In the genomic region with DNA sequence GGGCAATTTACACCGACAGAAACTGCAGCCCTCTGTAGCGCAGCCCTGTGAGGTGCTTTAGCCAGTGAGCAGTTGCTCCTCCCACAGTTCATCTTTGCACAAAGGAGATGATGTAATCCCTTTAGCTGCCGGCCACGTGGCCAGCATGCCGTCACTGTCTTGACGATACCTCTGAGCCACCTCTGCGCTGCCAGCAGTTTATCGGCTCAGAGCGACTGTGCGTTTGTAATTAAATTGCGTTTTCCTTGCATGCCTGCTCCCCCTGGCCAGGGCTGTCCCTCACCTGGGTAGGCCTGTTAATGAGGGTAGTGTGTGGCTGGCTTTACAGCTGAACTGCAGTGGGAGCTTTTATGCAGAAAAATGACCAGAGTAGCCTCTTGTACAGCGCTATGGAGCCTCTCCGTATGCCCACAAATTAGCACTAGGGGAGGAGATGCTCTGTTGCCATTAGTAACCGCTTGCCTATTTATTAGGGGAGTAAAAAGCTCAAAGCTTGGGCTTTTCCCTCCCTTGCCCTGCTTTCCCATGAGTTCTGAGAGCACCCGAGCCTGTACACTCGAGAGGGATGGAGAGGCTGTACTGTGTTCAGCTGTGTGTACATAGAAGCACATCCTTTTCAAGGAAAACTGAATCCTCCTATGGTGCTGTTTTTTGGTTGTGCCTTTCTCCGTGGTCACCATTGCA, we compare ENCODE assay signal across 7 cellular contexts.
DNase-seq lines count a peak whose midpoint lies in the region; ATAC-seq and TF ChIP-seq lines count a peak whose summit lies in the region.

No MANE protein-coding gene starts in this region.

- TF ChIP-seq CTCF in H9 (conservative IDR thresholded peaks at IDR 0.05), result no peak

- H3K79me1 ChIP-seq in H9 (ENCODE audit: insufficient read depth, low read depth, low read length, poor library complexity, severe bottlenecking), result peaks cover 11% of the 10 kb centered on the region

- no peaks in the 10 kb centered on the region for H3K23me2 ChIP-seq in H9 (ENCODE audit: insufficient read length, low read depth, low read length, poor library complexity, severe bottlenecking)

- H3K4me3 ChIP-seq in mesodermal cell (ENCODE audit: extremely low read depth, insufficient read depth, low read length, poor library complexity, severe bottlenecking), result no peak overlapping the region

- H4K8ac ChIP-seq in H9 (replicated peaks; ENCODE audit: insufficient read length, low read depth, low read length), result no peak overlapping the region

- H3K4me3 Mint-ChIP-seq in H9, result no peak overlapping the region
- H3K4me3 Mint-ChIP-seq in dendritic cell treated with granulocyte-macrophage colony-stimulating factor and Interleukin-4, amounts not matched to agents 40 ng/mL and 50 ng/mL, for 4 days, result peak overlapping the region; percentile 26
- no peak overlapping the region for H3K4me3 Mint-ChIP-seq in stimulated activated naive CD8-positive, alpha-beta T cell treated with anti-CD3 and anti-CD28 coated beads, Interleukin-15, amount 100 ng/mL, for 72 hours

- intact Hi-C loops in dendritic cell treated with granulocyte-macrophage colony-stimulating factor and Interleukin-4, amounts not matched to agents 40 ng/mL and 50 ng/mL, for 4 days (cut with micrococcal nuclease), result no loop called here

- H2BK12ac ChIP-seq in H9 (ENCODE audit: insufficient read length, low read depth, low read length), result no peak overlapping the region

- peak overlapping the region; percentile 2 for H3T11ph ChIP-seq in H9 (ENCODE audit: low read length)

- H3K18ac ChIP-seq in H9 (ENCODE audit: insufficient read length, low read depth, low read length), result peak overlapping the region; percentile 66

- H3K9ac ChIP-seq in H9 (ENCODE audit: extremely low read depth, insufficient read length, low read length), result no peak overlapping the region

- H2BK15ac ChIP-seq in H9 (ENCODE audit: low read depth, low read length), result no peak overlapping the region

- H4K91ac ChIP-seq in H9 (ENCODE audit: insufficient read length, low read depth, low read length), result no peak overlapping the region

- H3K27ac ChIP-seq in H9 (ENCODE audit: insufficient read length, low read depth, low read length) (no peak overlapping the region), mesodermal cell (ENCODE audit: low read depth, low read length, severe bottlenecking) (peak overlapping the region; percentile 69)

- H3K9me3 Mint-ChIP-seq in H9, result peaks cover 1 to 5% of the 10 kb centered on the region in 2 experiments; a peak in 2 of 5 replicates
- peaks cover 10% of the 10 kb centered on the region for H3K9me3 Mint-ChIP-seq in dendritic cell treated with granulocyte-macrophage colony-stimulating factor and Interleukin-4, amounts not matched to agents 40 ng/mL and 50 ng/mL, for 4 days
- no peaks in the 10 kb centered on the region for H3K9me3 Mint-ChIP-seq in stimulated activated naive CD8-positive, alpha-beta T cell treated with anti-CD3 and anti-CD28 coated beads, Interleukin-15, amount 100 ng/mL, for 72 hours

- no peak overlapping the region for H2BK120ac ChIP-seq in H9 (ENCODE audit: low read depth, low read length, poor library complexity, severe bottlenecking)

- H4K5ac ChIP-seq in H9 (ENCODE audit: insufficient read length, low read depth, low read length), result no peak overlapping the region

- H3K36me3 ChIP-seq in mesodermal cell (ENCODE audit: control insufficient read depth, insufficient read depth, low read length), result peaks cover 33% of the 10 kb centered on the region

- H3K4me1 ChIP-seq in H9 (ENCODE audit: insufficient read depth, low read length) (peaks cover 7% of the 10 kb centered on the region; the same call in 1 of the 2 replicates), mesodermal cell (ENCODE audit: control insufficient read depth, insufficient read depth, low read length, poor library complexity, severe bottlenecking) (peaks cover 19% of the 10 kb centered on the region)

- H3K4me1 Mint-ChIP-seq in H9, result peaks cover 56 to 66% of the 10 kb centered on the region in 2 experiments
- peaks cover 39% of the 10 kb centered on the region for H3K4me1 Mint-ChIP-seq in dendritic cell treated with granulocyte-macrophage colony-stimulating factor and Interleukin-4, amounts not matched to agents 40 ng/mL and 50 ng/mL, for 4 days (ENCODE audit: low read depth)
- H3K4me1 Mint-ChIP-seq in stimulated activated naive CD8-positive, alpha-beta T cell treated with anti-CD3 and anti-CD28 coated beads, Interleukin-15, amount 100 ng/mL, for 72 hours, result no peaks in the 10 kb centered on the region

- H3K9me3 ChIP-seq in H9 (ENCODE audit: control insufficient read depth, low read depth, low read length) (no peaks in the 10 kb centered on the region), mesodermal cell (ENCODE audit: control insufficient read depth, low read length) (peaks cover 8% of the 10 kb centered on the region)

- H3K36me3 Mint-ChIP-seq in H9 (ENCODE audit: insufficient read depth in 1 of 3, low read depth in 3 of 3), result peaks cover 4 to 7% (median 5%) of the 10 kb centered on the region in 3 experiments; a peak in 4 of 7 replicates
- H3K36me3 Mint-ChIP-seq in dendritic cell treated with granulocyte-macrophage colony-stimulating factor and Interleukin-4, amounts not matched to agents 40 ng/mL and 50 ng/mL, for 4 days (ENCODE audit: low read depth), result no peaks in the 10 kb centered on the region

- ATAC-seq in stimulated activated naive CD8-positive, alpha-beta T cell treated with anti-CD3 and anti-CD28 coated beads, Interleukin-15, amount 100 ng/mL, for 72 hours, result no peak
- no peak for ATAC-seq in HG03571 (IDR thresholded peaks at IDR 0.05; ENCODE audit: unreplicated experiment)

- no peaks in the 10 kb centered on the region for H3K27me3 ChIP-seq in H9 (ENCODE audit: insufficient read depth, low read length)

- no peak overlapping the region for H3K4me2 ChIP-seq in H9 (ENCODE audit: insufficient read depth, insufficient read length, low read length)

- peak overlapping the region in 1 of 3 experiments; percentile 63; a peak in 1 of 7 replicates for H3K27ac Mint-ChIP-seq in H9
- no peak overlapping the region for H3K27ac Mint-ChIP-seq in dendritic cell treated with granulocyte-macrophage colony-stimulating factor and Interleukin-4, amounts not matched to agents 40 ng/mL and 50 ng/mL, for 4 days
- H3K27ac Mint-ChIP-seq in stimulated activated naive CD8-positive, alpha-beta T cell treated with anti-CD3 and anti-CD28 coated beads, Interleukin-15, amount 100 ng/mL, for 72 hours, result no peak overlapping the region

- H4K20me1 ChIP-seq in H9 (ENCODE audit: control insufficient read depth, insufficient read depth, insufficient read length), result no peaks in the 10 kb centered on the region

- H2BK5ac ChIP-seq in H9 (ENCODE audit: insufficient read length, low read length), result no peak overlapping the region

- no peak overlapping the region for H2AK5ac ChIP-seq in H9 (ENCODE audit: insufficient read length, low read length)

- no CpG with 5 or more reads among the region's 17 CpGs for whole genome bisulfite sequencing in H9 (ENCODE audit: extremely low coverage, insufficient read length, low lambda C conversion rate)
- 73 to 79% methylated on average over 13 to 15 of the region's 17 CpGs for WGBS in mesodermal cell (ENCODE audit: insufficient coverage in 2 of 2), 2 experiments

- DNase-seq in H9, result no peak
- DNase-seq in NCI-H345 (lab: John Stamatoyannopoulos, UW), result peak; percentile 76
- DNase-seq in stimulated activated naive CD8-positive, alpha-beta T cell treated with anti-CD3 and anti-CD28 coated beads, Interleukin-15, amount 100 ng/mL, for 72 hours, result no peak
- no peak for DNase-seq in activated naive CD4-positive, alpha-beta T cell (lab: John Stamatoyannopoulos, UW)

- H3K23ac ChIP-seq in H9 (ENCODE audit: insufficient read length, low read depth, low read length), result no peak overlapping the region

- H2BK20ac ChIP-seq in H9 (ENCODE audit: low read depth, low read length, poor library complexity, severe bottlenecking), result no peak overlapping the region

- no peak overlapping the region for H2AFZ ChIP-seq in H9 (ENCODE audit: low read length)

- no peak overlapping the region for H3K56ac ChIP-seq in H9 (ENCODE audit: insufficient read length, low read depth, low read length)

- no peak overlapping the region; the same call in 1 of the 2 replicates for H3K4ac ChIP-seq in H9 (ENCODE audit: low read depth, low read length)

- H3K14ac ChIP-seq in H9 (ENCODE audit: insufficient read depth, low read length), result peak overlapping the region; percentile 14; the same call in 1 of the 2 replicates

- H3K79me2 ChIP-seq in H9 (ENCODE audit: insufficient read depth, low read length), result peaks cover 27% of the 10 kb centered on the region; the same call in 1 of the 2 replicates

- H3K27me3 Mint-ChIP-seq in H9 (ENCODE audit: low read depth), result no peaks in the 10 kb centered on the region
- no peaks in the 10 kb centered on the region for H3K27me3 Mint-ChIP-seq in dendritic cell treated with granulocyte-macrophage colony-stimulating factor and Interleukin-4, amounts not matched to agents 40 ng/mL and 50 ng/mL, for 4 days
- H3K27me3 Mint-ChIP-seq in stimulated activated naive CD8-positive, alpha-beta T cell treated with anti-CD3 and anti-CD28 coated beads, Interleukin-15, amount 100 ng/mL, for 72 hours, result peaks cover 8% of the 10 kb centered on the region
